Comparison of ENCODE assay signal across 8 cellular contexts in genomic region chr2:54329482-54330225, GRCh38.
DNase-seq lines count a peak whose midpoint lies in the region; ATAC-seq and TF ChIP-seq lines count a peak whose summit lies in the region.

No MANE protein-coding gene starts in this region.

- in situ Hi-C loops in gastrocnemius medialis (cut with MboI; ENCODE audit: low sequenced_read_pairs in 4 of 4), result no loop called here

- no peak for DNase-seq in activated CD8-positive, alpha-beta memory T cell treated with anti-CD3 and anti-CD28 coated beads, Interleukin-2, amount 10 ng/mL, durations not matched to agents 7 days and 5 days
- no peak for DNase-seq in activated CD8-positive, alpha-beta memory T cell treated with anti-CD3 and anti-CD28 coated beads for 24 hours
- DNase-seq in RWPE1 (ENCODE audit: low spot score) (no peak), fibroblast of mammary gland (ENCODE audit: low read depth) (no peak), gastrocnemius medialis (no peak), GM20000 (ENCODE audit: low spot score) (no peak), KG1 (lab: John Stamatoyannopoulos, UW) (no peak)

- H3K4me1 Mint-ChIP-seq in activated CD8-positive, alpha-beta memory T cell treated with anti-CD3 and anti-CD28 coated beads, Interleukin-2, amount 10 ng/mL, durations not matched to agents 7 days and 5 days, result peaks cover 15% of the 10 kb centered on the region

- H3K36me3 ChIP-seq in gastrocnemius medialis, result no peaks in the 10 kb centered on the region

- intact Hi-C loops in gastrocnemius medialis (cut with DNase I; ENCODE audit: low total_unique reads), result loop anchor here (1.0 to 5.0 kb wide), 2 partner anchors 127 to 212 kb away; partner anchors contain the start of genes ACYP2 and SPTBN1

- H3K9me3 ChIP-seq in gastrocnemius medialis, result no peaks in the 10 kb centered on the region

- CTCF ChIA-PET in activated CD8-positive, alpha-beta memory T cell treated with anti-CD3 and anti-CD28 coated beads, Interleukin-2, amount 10 ng/mL, durations not matched to agents 7 days and 5 days (lab: Charles Lee), result interaction anchor here (0.5 kb wide), 1 partner anchor 594 kb away, joined by 4 read pairs; no protein-coding TSS in a partner anchor
- CTCF ChIA-PET in RWPE1 (lab: Yijun Ruan, JAX), result interaction anchor here (0.6 to 1.1 kb wide), 2 partner anchors 16 to 222 kb away, joined by 3 to 6 read pairs; no protein-coding TSS in a partner anchor

- H3K27me3 ChIP-seq in gastrocnemius medialis, result no peaks in the 10 kb centered on the region

- no peak for ATAC-seq in activated CD8-positive, alpha-beta memory T cell treated with anti-CD3 and anti-CD28 coated beads, Interleukin-2, amount 10 ng/mL, durations not matched to agents 7 days and 5 days
- ATAC-seq in gastrocnemius medialis (no peak), HG02571 (IDR thresholded peaks at IDR 0.05; ENCODE audit: unreplicated experiment) (no peak)

- no peaks in the 10 kb centered on the region for H3K9me3 Mint-ChIP-seq in activated CD8-positive, alpha-beta memory T cell treated with anti-CD3 and anti-CD28 coated beads, Interleukin-2, amount 10 ng/mL, durations not matched to agents 7 days and 5 days (ENCODE audit: low read depth)

- TF ChIP-seq CTCF in RWPE1 (conservative IDR thresholded peaks at IDR 0.05; ENCODE audit: low read depth), result no peak
- TF ChIP-seq CTCF in fibroblast of mammary gland (conservative IDR thresholded peaks at IDR 0.05; ENCODE audit: control insufficient read depth, insufficient read depth, low read depth, low read length), result no peak
- TF ChIP-seq CTCF in gastrocnemius medialis (IDR thresholded peaks at IDR 0.05 in 4 of 5, conservative IDR thresholded peaks at IDR 0.05 in 1 of 5), result no peak
- TF ChIP-seq CTCF in GM20000 (IDR thresholded peaks at IDR 0.05; ENCODE audit: extremely low read depth, missing control alignments), result no peak

- peak overlapping the region; percentile 55 for H3K4me3 ChIP-seq in fibroblast of mammary gland (ENCODE audit: control insufficient read depth, low read depth, low read length)
- peak overlapping the region; percentile 68 to 82 (median 78) for H3K4me3 ChIP-seq in gastrocnemius medialis

- POLR2A ChIA-PET in RWPE1 (lab: Yijun Ruan, JAX; ENCODE audit: low non-redundant PET), result interaction anchor here (0.6 kb wide), 1 partner anchor 841 kb away, joined by 6 read pairs; no protein-coding TSS in a partner anchor

- H3K4me3 Mint-ChIP-seq in activated CD8-positive, alpha-beta memory T cell treated with anti-CD3 and anti-CD28 coated beads, Interleukin-2, amount 10 ng/mL, durations not matched to agents 7 days and 5 days, result peak overlapping the region; percentile 14

- TF ChIP-seq POLR2A in gastrocnemius medialis (IDR thresholded peaks at IDR 0.05), result no peak

- peaks cover 1% of the 10 kb centered on the region for H3K36me3 Mint-ChIP-seq in activated CD8-positive, alpha-beta memory T cell treated with anti-CD3 and anti-CD28 coated beads, Interleukin-2, amount 10 ng/mL, durations not matched to agents 7 days and 5 days

- peaks cover 12% of the 10 kb centered on the region in 2 donors for H3K4me1 ChIP-seq in gastrocnemius medialis

- H3K27ac ChIP-seq in RWPE1, result peak overlapping the region; percentile 92
- peak overlapping the region; percentile 88 to 92 (median 90) for H3K27ac ChIP-seq in gastrocnemius medialis

- no peak overlapping the region for H3K27ac Mint-ChIP-seq in activated CD8-positive, alpha-beta memory T cell treated with anti-CD3 and anti-CD28 coated beads, Interleukin-2, amount 10 ng/mL, durations not matched to agents 7 days and 5 days

- peaks cover 29% of the 10 kb centered on the region for H3K27me3 Mint-ChIP-seq in activated CD8-positive, alpha-beta memory T cell treated with anti-CD3 and anti-CD28 coated beads, Interleukin-2, amount 10 ng/mL, durations not matched to agents 7 days and 5 days
